13 cellular contexts compared by ENCODE assay signal in the genomic region with DNA sequence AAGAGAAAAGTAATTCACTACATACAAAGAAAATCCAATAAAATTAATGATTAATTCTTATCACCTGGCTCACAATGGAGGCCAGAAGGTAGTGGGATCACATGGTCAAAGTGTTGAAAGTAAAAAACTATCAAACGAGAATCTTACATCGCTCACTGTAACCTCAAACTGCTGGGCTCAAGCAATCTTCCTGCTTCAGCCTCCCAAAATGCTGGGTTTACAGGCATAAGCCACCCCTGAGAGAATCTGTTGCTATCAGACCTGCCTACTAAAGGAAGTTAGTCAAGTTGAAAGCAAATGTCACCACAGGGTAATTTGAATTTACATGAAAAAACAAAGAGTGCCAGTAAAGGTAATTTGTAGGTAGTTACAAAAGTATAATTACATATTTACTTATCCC.
A peak's percentile ranks its signal among the peaks of the same experiment; 100 is the strongest.
DNase-seq lines count a peak whose midpoint lies in the region; ATAC-seq and TF ChIP-seq lines count a peak whose summit lies in the region.
"Had no signal": no experiment of that assay in that cellular context is flagged by ENCODE, and none has a peak within 500 bp of the region (broad histone marks: within the 10 kb centered on the region; RNA-seq: fewer than 3 reads in every experiment).

No MANE protein-coding gene starts in this region.

- no peaks in the 10 kb centered on the region for H3F3A ChIP-seq in Loucy (ENCODE audit: low read depth)

- H3K9me3 ChIP-seq in Loucy (ENCODE audit: insufficient read depth, low read depth, low read length) (no peaks in the 10 kb centered on the region), lower lobe of right lung (no peaks in the 10 kb centered on the region)
- H3K9me3 ChIP-seq: thoracic aorta had no signal

- H3K36me3 Mint-ChIP-seq in natural killer cell treated with Interleukin-12 subunit alpha and Interleukin-12 subunit beta and Interleukin-15 and Interleukin-18, amount 100 ng/mL, for 72 hours = peaks cover 12% of the 10 kb centered on the region
- H3K36me3 Mint-ChIP-seq in natural killer cell = peaks cover 27% of the 10 kb centered on the region

- no peak for TF ChIP-seq CTCF in natural killer cell (IDR thresholded peaks at IDR 0.05)
- TF ChIP-seq CTCF in Loucy (conservative IDR thresholded peaks at IDR 0.05; ENCODE audit: low read length) = no peak
- TF ChIP-seq CTCF in lower lobe of right lung (IDR thresholded peaks at IDR 0.05) = no peak

- H3K4me1 ChIP-seq in Loucy (ENCODE audit: insufficient read depth, low read length, poor library complexity, severe bottlenecking) (peaks cover 6% of the 10 kb centered on the region), lower lobe of right lung (peaks cover 4% of the 10 kb centered on the region)

- H3K27ac Mint-ChIP-seq in natural killer cell treated with Interleukin-12 subunit alpha and Interleukin-12 subunit beta and Interleukin-15 and Interleukin-18, amount 100 ng/mL, for 72 hours = peak overlapping the region; percentile 35 to 76
- no peak overlapping the region for H3K27ac Mint-ChIP-seq in natural killer cell

- H3K27me3 Mint-ChIP-seq in natural killer cell treated with Interleukin-12 subunit alpha and Interleukin-12 subunit beta and Interleukin-15 and Interleukin-18, amount 100 ng/mL, for 72 hours = no peaks in the 10 kb centered on the region
- no peaks in the 10 kb centered on the region for H3K27me3 Mint-ChIP-seq in natural killer cell (ENCODE audit: low read depth in 2 of 2)

- peak overlapping the region; percentile 73 for H3K4me3 Mint-ChIP-seq in natural killer cell treated with Interleukin-12 subunit alpha and Interleukin-12 subunit beta and Interleukin-15 and Interleukin-18, amount 100 ng/mL, for 72 hours
- H3K4me3 Mint-ChIP-seq in natural killer cell = no peak overlapping the region

- no peaks in the 10 kb centered on the region for H3K27me3 ChIP-seq in H7 (ENCODE audit: control insufficient read depth, insufficient read depth, low read length)
- no peaks in the 10 kb centered on the region for H3K27me3 ChIP-seq in Loucy (ENCODE audit: insufficient read depth, low read length, poor library complexity, severe bottlenecking)
- no peaks in the 10 kb centered on the region for H3K27me3 ChIP-seq in lower lobe of right lung (ENCODE audit: low read depth)

- H3K4me3 ChIP-seq in H7 (ENCODE audit: insufficient read depth, low read depth, low read length) (no peak overlapping the region), Loucy (ENCODE audit: low read length, poor library complexity, severe bottlenecking) (no peak overlapping the region), lower lobe of right lung (no peak overlapping the region)
- H3K4me3 ChIP-seq: thoracic aorta had no signal

- no peaks in the 10 kb centered on the region for H3K36me3 ChIP-seq in H7 (replicated peaks; ENCODE audit: control insufficient read depth, insufficient read depth, low read length)
- peaks cover 21% of the 10 kb centered on the region for H3K36me3 ChIP-seq in Loucy (ENCODE audit: insufficient read depth, low read length)
- H3K36me3 ChIP-seq in lower lobe of right lung = peaks cover 23% of the 10 kb centered on the region

- peak overlapping the region; percentile 2 for H3K4me2 ChIP-seq in Loucy (ENCODE audit: low read depth, low read length, poor library complexity, severe bottlenecking)

- no peaks in the 10 kb centered on the region for H3K9me2 ChIP-seq in Loucy (replicated peaks; ENCODE audit: low read depth, low read length)

- intact Hi-C loops in natural killer cell (cut with micrococcal nuclease) = no loop called here
- intact Hi-C loops in lower lobe of right lung (cut with DNase I) = no loop called here

- H3K9me3 Mint-ChIP-seq in natural killer cell treated with Interleukin-12 subunit alpha and Interleukin-12 subunit beta and Interleukin-15 and Interleukin-18, amount 100 ng/mL, for 72 hours = no peaks in the 10 kb centered on the region
- H3K9me3 Mint-ChIP-seq in natural killer cell = peaks cover 0 to 7% of the 10 kb centered on the region in 2 donors

- no peak overlapping the region for H3K9ac ChIP-seq in Loucy (ENCODE audit: low read depth, low read length, poor library complexity, severe bottlenecking)

- no peak overlapping the region for H3K27ac ChIP-seq in lower lobe of right lung
- H3K27ac ChIP-seq: thoracic aorta had no signal

- no peaks in the 10 kb centered on the region for H3K79me2 ChIP-seq in Loucy (ENCODE audit: insufficient read depth, low read length)

- peaks cover 12 to 14% of the 10 kb centered on the region in 2 donors for H3K4me1 Mint-ChIP-seq in natural killer cell treated with Interleukin-12 subunit alpha and Interleukin-12 subunit beta and Interleukin-15 and Interleukin-18, amount 100 ng/mL, for 72 hours (ENCODE audit: low read depth in 2 of 2)
- H3K4me1 Mint-ChIP-seq in natural killer cell = peaks cover 0 to 5% of the 10 kb centered on the region in 2 donors

- no peak overlapping the region for H2AFZ ChIP-seq in Loucy (ENCODE audit: low read length)

- DNase-seq in natural killer cell treated with Interleukin-12 subunit alpha and Interleukin-12 subunit beta and Interleukin-15 and Interleukin-18, amount 100 ng/mL, for 72 hours (ENCODE audit: low spot score) = no peak
- DNase-seq in natural killer cell (no peak), H7 (peak; percentile 23), NCI-H1930 (lab: John Stamatoyannopoulos, UW) (no peak), lower lobe of right lung (no peak), mesenteric fat pad (ENCODE audit: low spot score) (no peak)
- DNase-seq in stimulated activated CD4-positive, alpha-beta T cell treated with anti-CD3 and anti-CD28 coated beads, Interleukin-4, amount 100 ng/mL, for 4 hours = no peak
- DNase-seq: activated effector memory CD4-positive, alpha-beta T cell treated with anti-CD3 and anti-CD28 coated beads, Interleukin-2, amount 50 U/mL, for 16 hours; NCI-H510A treated with DMSO at 0.1 percent for 48 hours; right cardiac atrium; Right ventricle myocardium superior had no signal

- peak; percentile 78 to 88 for ATAC-seq in natural killer cell treated with Interleukin-12 subunit alpha and Interleukin-12 subunit beta and Interleukin-15 and Interleukin-18, amount 100 ng/mL, for 72 hours
- ATAC-seq in natural killer cell (no peak), lower lobe of right lung (no peak)
- ATAC-seq: right cardiac atrium had no signal

- no peaks in the 10 kb centered on the region for H4K20me1 ChIP-seq in Loucy (ENCODE audit: insufficient read depth, low read length, poor library complexity, severe bottlenecking)

Comparison
In these comparisons a context has a peak if more than half of its experiments do, and no peak if none do; other contexts are left out.
1. ATAC-seq: peak in natural killer cell treated with Interleukin-12 subunit alpha and Interleukin-12 subunit beta and Interleukin-15 and Interleukin-18, amount 100 ng/mL, for 72 hours (2 of 2); none in natural killer cell (0 of 3) and lower lobe of right lung (0 of 2).
2. H3K27ac Mint-ChIP-seq: peak in natural killer cell treated with Interleukin-12 subunit alpha and Interleukin-12 subunit beta and Interleukin-15 and Interleukin-18, amount 100 ng/mL, for 72 hours (2 of 2); none in natural killer cell (0 of 2).